ENCODE assay signal across 10 cellular contexts in genomic region chr1:226625832-226626576, GRCh38.
DNase-seq lines count a peak whose midpoint lies in the region; ATAC-seq and TF ChIP-seq lines count a peak whose summit lies in the region.
"Had no signal": no experiment of that assay in that cellular context is flagged by ENCODE, and none has a peak within 500 bp of the region (broad histone marks: within the 10 kb centered on the region; RNA-seq: fewer than 3 reads in every experiment).

No MANE protein-coding gene starts in this region.

- no peaks in the 10 kb centered on the region for H3K9me3 ChIP-seq in HCT116 (ENCODE audit: control insufficient read depth in 1 of 2, insufficient read depth in 1 of 2, low read depth in 1 of 2, low read length in 2 of 2)

- no peak for TF ChIP-seq RAD21 in HCT116 (IDR thresholded peaks at IDR 0.05; ENCODE audit: low read depth)

- H3K9me3 Mint-ChIP-seq in T-cell (no peaks in the 10 kb centered on the region), naive B cell (peaks cover 0 to 7% (median 3%) of the 10 kb centered on the region in 7 donors)

- no TSS peak for BruUV-seq in HCT116 (replicated peaks; lab: Mats Ljungman, UMichigan)

- peak overlapping the region; percentile 29 to 65 (median 37) for H3K4me3 Mint-ChIP-seq in T-cell
- peak overlapping the region in 7 of 8 donors; percentile 48 to 89 (median 79) for H3K4me3 Mint-ChIP-seq in naive B cell

- no peak overlapping the region for H3K9ac ChIP-seq in HCT116 (ENCODE audit: low read length)

- no peaks in the 10 kb centered on the region for H3K36me3 ChIP-seq in HCT116 (ENCODE audit: control insufficient read depth in 1 of 2, insufficient read depth in 2 of 2, low read length in 2 of 2)
- H3K36me3 ChIP-seq: cardiac muscle cell, SJCRH30 had no signal

- H3K79me2 ChIP-seq in HCT116 (ENCODE audit: insufficient read depth, low read length), result no peaks in the 10 kb centered on the region

- no peak for TF ChIP-seq POLR2A in HCT116 (IDR thresholded peaks at IDR 0.05; ENCODE audit: borderline replicate concordance, extremely low read depth, insufficient read depth, insufficient read length)

- H2AFZ ChIP-seq in HCT116 (ENCODE audit: low read depth, low read length, poor library complexity, severe bottlenecking), result peak overlapping the region; percentile 94

- H3K4me3 ChIP-seq in HCT116 (replicated peaks in 1 of 2; ENCODE audit: low read depth in 1 of 2, low read length in 2 of 2), result no peak overlapping the region
- H3K4me3 ChIP-seq: cardiac muscle cell, SJCRH30 had no signal

- RAD21 ChIA-PET in HCT116 (lab: Charles Lee; ENCODE audit: low non-redundant PET in 1 of 2, low total read pairs in 2 of 2, uncharacterized antibody in 2 of 2, unreplicated experiment in 2 of 2), result interaction anchor here in 1 of 2 experiments (0.6 to 0.7 kb wide), 2 partner anchors 202 to 513 kb away, joined by 3 to 4 read pairs; no protein-coding TSS in a partner anchor

- H3K27ac ChIP-seq in HCT116 (ENCODE audit: low read depth, low read length) (no peak overlapping the region), foreskin keratinocyte (no peak overlapping the region), RWPE1 (no peak overlapping the region)
- H3K27ac ChIP-seq: cardiac muscle cell had no signal

- CTCF ChIA-PET in HCT116 (lab: Charles Lee) (interaction anchor here (0.6 to 1.9 kb wide), 21 partner anchors 8 to 815 kb away, joined by 3 to 12 read pairs (median 3); no protein-coding TSS in a partner anchor), T-cell (lab: Charles Lee) (interaction anchor here (0.5 to 1.2 kb wide), 17 partner anchors 12 to 523 kb away, joined by 3 to 9 read pairs (median 3); no protein-coding TSS in a partner anchor), RWPE1 (lab: Yijun Ruan, JAX) (interaction anchor here (0.5 to 2.2 kb wide), 33 partner anchors 8 to 1231 kb away, joined by 3 to 29 read pairs (median 5); partner anchors contain the start of gene PARP1)

- POLR2A ChIA-PET in HCT116 (lab: Charles Lee) (no interaction called here), T-cell (lab: Charles Lee) (interaction anchor here (0.5 to 0.8 kb wide), 2 partner anchors 108 to 174 kb away, joined by 3 to 15 read pairs; no protein-coding TSS in a partner anchor), RWPE1 (lab: Yijun Ruan, JAX; ENCODE audit: low non-redundant PET) (no interaction called here)

- peaks cover 0 to 2% of the 10 kb centered on the region in 2 donors for H3K27me3 Mint-ChIP-seq in T-cell
- no peaks in the 10 kb centered on the region for H3K27me3 Mint-ChIP-seq in naive B cell

- DNase-seq in HCT116 (ENCODE audit: low read depth, low spot score) (no peak), T-cell (no peak), naive B cell (no peak), foreskin keratinocyte (no peak), RPMI8226 (no peak), RWPE1 (ENCODE audit: low spot score) (no peak), AG08396 (ENCODE audit: low spot score) (no peak)

- H3K4me1 ChIP-seq in HCT116 (ENCODE audit: control insufficient read depth in 1 of 2, insufficient read depth in 2 of 2, low read length in 2 of 2) (peaks cover 0 to 3% of the 10 kb centered on the region in 2 experiments; a peak in 1 of 4 replicates), foreskin keratinocyte (peaks cover 3% of the 10 kb centered on the region)

- H3K4me1 Mint-ChIP-seq in T-cell, result peaks cover 18 to 33% (median 25%) of the 10 kb centered on the region in 3 donors
- peaks cover 30 to 51% (median 40%) of the 10 kb centered on the region in 3 donors for H3K4me1 Mint-ChIP-seq in naive B cell

- peak overlapping the region in 1 of 2 donors; percentile 33 for H3K27ac Mint-ChIP-seq in T-cell
- H3K27ac Mint-ChIP-seq in naive B cell, result peak overlapping the region in 5 of 6 donors; percentile 52 to 81 (median 65)

- peak overlapping the region; percentile 64 for H3K4me2 ChIP-seq in HCT116 (ENCODE audit: low read length)

- no peaks in the 10 kb centered on the region for H4K20me1 ChIP-seq in HCT116 (ENCODE audit: insufficient read depth)

- intact Hi-C loops in HCT116 (cut with micrococcal nuclease), result loop anchor here (2.0 kb wide), 1 partner anchor 811 kb away; no protein-coding TSS in a partner anchor

- H3K36me3 Mint-ChIP-seq in T-cell (peaks cover 15% of the 10 kb centered on the region), naive B cell (peaks cover 0 to 5% of the 10 kb centered on the region in 2 donors)

- ATAC-seq in GM18502 (IDR thresholded peaks at IDR 0.05; ENCODE audit: poor library complexity, unreplicated experiment), result peak; percentile 34
- ATAC-seq in HCT116, result peak; percentile 71
- peak; percentile 29 to 57 (median 54) for ATAC-seq in T-cell (replicated peaks in 1 of 4)
- peak; percentile 40 to 49 for ATAC-seq in naive B cell (ENCODE audit: low read depth in 2 of 2)
- no peak for ATAC-seq in foreskin keratinocyte

- TF ChIP-seq CTCF in HCT116 (IDR thresholded peaks at IDR 0.05 in 2 of 3, conservative IDR thresholded peaks at IDR 0.05 in 1 of 3; ENCODE audit: borderline replicate concordance in 1 of 3, insufficient read depth in 1 of 3, low read depth in 2 of 3, low read length in 2 of 3), result no peak
- no peak for TF ChIP-seq CTCF in foreskin keratinocyte (conservative IDR thresholded peaks at IDR 0.05)
- TF ChIP-seq CTCF in RWPE1 (conservative IDR thresholded peaks at IDR 0.05; ENCODE audit: low read depth), result no peak

- H3K27me3 ChIP-seq in HCT116 (ENCODE audit: insufficient read depth, low read length) (0 out of 2 replicates have a peak, but pooled peaks cover 3% of the 10 kb centered on the region), foreskin keratinocyte (no peaks in the 10 kb centered on the region)
- H3K27me3 ChIP-seq: cardiac muscle cell had no signal

- H3K9me2 ChIP-seq in HCT116 (ENCODE audit: insufficient read depth), result no peaks in the 10 kb centered on the region

TF ChIP-seq in HCT116, 20 proteins besides CTCF, POLR2A, EP300 and RAD21 (continues in another document):
- TF ChIP-seq POLR2AphosphoS5 (IDR thresholded peaks at IDR 0.05; ENCODE audit: low read depth, low read length) (no peak), SP1 (IDR thresholded peaks at IDR 0.05; ENCODE audit: low read depth) (no peak), REST (IDR thresholded peaks at IDR 0.05; ENCODE audit: low read depth) (no peak), EZH2 (IDR thresholded peaks at IDR 0.05) (no peak), ATF3 (IDR thresholded peaks at IDR 0.05) (no peak), EZH2phosphoT487 (IDR thresholded peaks at IDR 0.05; ENCODE audit: borderline replicate concordance) (no peak), MAX (IDR thresholded peaks at IDR 0.05) (no peak), CBX3 (IDR thresholded peaks at IDR 0.05; ENCODE audit: low read depth) (no peak), ZFX (IDR thresholded peaks at IDR 0.05) (no peak), EGR1 (IDR thresholded peaks at IDR 0.05; ENCODE audit: low read depth) (no peak), TCF7L2 (IDR thresholded peaks at IDR 0.05; ENCODE audit: borderline replicate concordance, extremely low read depth, insufficient read depth, insufficient read length) (no peak), JUND (IDR thresholded peaks at IDR 0.05) (no peak), SIN3A (IDR thresholded peaks at IDR 0.05; ENCODE audit: low read depth) (no peak), ELF1 (IDR thresholded peaks at IDR 0.05; ENCODE audit: borderline replicate concordance, low read depth) (no peak), ZNF274 (IDR thresholded peaks at IDR 0.05; ENCODE audit: low read depth, low read length) (no peak)

Comparison
In these comparisons a context has a peak if more than half of its experiments do, and no peak if none do; other contexts are left out.
1. POLR2A ChIA-PET loops: an anchor here in T-cell (0.5 to 0.8 kb wide); none called in HCT116 and RWPE1.